ENCODE assay signal across 1 cellular context in genomic region chr13:30253830-30254229, GRCh38.
TF ChIP-seq lines count a peak whose summit lies in the region.

No MANE protein-coding gene starts in this region.

TF ChIP-seq in HepG2, 621 proteins besides CTCF, POLR2A, EP300 and RAD21 (continued from another document):
- TF ChIP-seq ZNF678 (CRISPR knock-in tag; IDR thresholded peaks at IDR 0.05) (no peak), CHD4 (IDR thresholded peaks at IDR 0.05; ENCODE audit: borderline replicate concordance, low read length) (no peak), TCF7L2 (IDR thresholded peaks at IDR 0.05; ENCODE audit: low read depth, low read length) (no peak), BATF2 (CRISPR knock-in tag; IDR thresholded peaks at IDR 0.05) (no peak)
